Comparison of ENCODE assay signal across 36 cellular contexts in genomic region chr7:88661921-88662320, GRCh38.
"Had no signal": no experiment of that assay in that cellular context is flagged by ENCODE, and none has a peak within 500 bp of the region (broad histone marks: within the 10 kb centered on the region; RNA-seq: fewer than 3 reads in every experiment).

No MANE protein-coding gene starts in this region.

- H3K4me3 ChIP-seq: adrenal gland, ascending aorta, body of pancreas, breast epithelium, cardiac muscle cell, colonic mucosa had no signal

- H3K27me3 Mint-ChIP-seq: activated naive CD4-positive, alpha-beta T cell treated with anti-CD3 and anti-CD28 coated beads, Interleukin-2, amount 10 ng/mL, durations not matched to agents 7 days and 5 days; activated naive CD8-positive, alpha-beta T cell; activated naive CD8-positive, alpha-beta T cell treated with anti-CD3 and anti-CD28 coated beads, Interleukin-2, amount 10 ng/mL, durations not matched to agents 7 days and 5 days; activated naive CD8-positive, alpha-beta T cell treated with anti-CD3 and anti-CD28 coated beads, Interleukin-2, amount 50 U/mL, for 24 hours; activated T-helper 17 cell treated with anti-CD3 and anti-CD28 coated beads, Interleukin-2, amount 50 U/mL, for 72 hours; brain; central memory CD8-positive, alpha-beta T cell had no signal

- ATAC-seq: activated naive CD4-positive, alpha-beta T cell treated with anti-CD3 and anti-CD28 coated beads, Interleukin-2, amount 50 U/mL, for 72 hours; activated naive CD8-positive, alpha-beta T cell treated with anti-CD3 and anti-CD28 coated beads, Interleukin-2, amount 50 U/mL, for 24 hours; activated T-cell treated with anti-CD3 and anti-CD28 coated beads, Interleukin-2, amount 50 U/mL, for 72 hours; activated T-helper 17 cell treated with anti-CD3 and anti-CD28 coated beads, Interleukin-2, amount 50 U/mL, for 72 hours; body of pancreas had no signal

- H3K4me1 Mint-ChIP-seq: activated naive CD4-positive, alpha-beta T cell treated with anti-CD3 and anti-CD28 coated beads, Interleukin-2, amount 10 ng/mL, durations not matched to agents 7 days and 5 days; activated naive CD4-positive, alpha-beta T cell treated with anti-CD3 and anti-CD28 coated beads, Interleukin-2, amount 50 U/mL, for 24 hours; activated naive CD8-positive, alpha-beta T cell treated with anti-CD3 and anti-CD28 coated beads for 36 hours; activated naive CD8-positive, alpha-beta T cell treated with anti-CD3 and anti-CD28 coated beads, Interleukin-2, amount 10 ng/mL, durations not matched to agents 7 days and 5 days; activated naive CD8-positive, alpha-beta T cell treated with anti-CD3 and anti-CD28 coated beads, Interleukin-2, amount 50 U/mL, for 24 hours; activated T-helper 17 cell treated with anti-CD3 and anti-CD28 coated beads, Interleukin-2, amount 50 U/mL, for 72 hours; brain; central memory CD8-positive, alpha-beta T cell had no signal

- H3K4me3 Mint-ChIP-seq: activated naive CD4-positive, alpha-beta T cell treated with anti-CD3 and anti-CD28 coated beads for 36 hours; activated naive CD4-positive, alpha-beta T cell treated with anti-CD3 and anti-CD28 coated beads, Interleukin-2, amount 10 ng/mL, durations not matched to agents 7 days and 5 days; activated naive CD4-positive, alpha-beta T cell treated with anti-CD3 and anti-CD28 coated beads, Interleukin-2, amount 50 U/mL, for 24 hours; activated naive CD8-positive, alpha-beta T cell; activated naive CD8-positive, alpha-beta T cell treated with anti-CD3 and anti-CD28 coated beads for 36 hours; activated naive CD8-positive, alpha-beta T cell treated with anti-CD3 and anti-CD28 coated beads, Interleukin-2, amount 10 ng/mL, durations not matched to agents 7 days and 5 days; activated naive CD8-positive, alpha-beta T cell treated with anti-CD3 and anti-CD28 coated beads, Interleukin-2, amount 50 U/mL, for 24 hours; activated T-cell treated with anti-CD3 and anti-CD28 coated beads, Interleukin-2, amount 50 U/mL, for 72 hours; activated T-helper 1 cell treated with anti-CD3 and anti-CD28 coated beads, Interleukin-12 subunit alpha, Interleukin-12 subunit beta, Interleukin-2, Interleukin-4 antibody, amounts not matched to agents 30 ng/mL and 10 ng/mL and 1 ng/mL, durations not matched to agents 14 hours and 24 hours and 36 hours; activated T-helper 17 cell treated with anti-CD3 and anti-CD28 coated beads, Interleukin-2, amount 50 U/mL, for 72 hours; brain; central memory CD8-positive, alpha-beta T cell had no signal

- H3K9me3 Mint-ChIP-seq: activated naive CD4-positive, alpha-beta T cell treated with anti-CD3 and anti-CD28 coated beads for 36 hours; activated naive CD4-positive, alpha-beta T cell treated with anti-CD3 and anti-CD28 coated beads, Interleukin-2, amount 10 ng/mL, durations not matched to agents 7 days and 5 days; activated naive CD4-positive, alpha-beta T cell treated with anti-CD3 and anti-CD28 coated beads, Interleukin-2, amount 50 U/mL, for 24 hours; activated naive CD4-positive, alpha-beta T cell treated with anti-CD3 and anti-CD28 coated beads, Interleukin-2, amount 50 U/mL, for 72 hours; activated naive CD8-positive, alpha-beta T cell treated with anti-CD3 and anti-CD28 coated beads for 36 hours; activated naive CD8-positive, alpha-beta T cell treated with anti-CD3 and anti-CD28 coated beads, Interleukin-2, amount 10 ng/mL, durations not matched to agents 7 days and 5 days; activated naive CD8-positive, alpha-beta T cell treated with anti-CD3 and anti-CD28 coated beads, Interleukin-2, amount 50 U/mL, for 24 hours; activated T-helper 1 cell treated with anti-CD3 and anti-CD28 coated beads, Interleukin-12 subunit alpha, Interleukin-12 subunit beta, Interleukin-2, Interleukin-4 antibody, amounts not matched to agents 30 ng/mL and 10 ng/mL and 1 ng/mL, durations not matched to agents 14 hours and 24 hours and 36 hours; activated T-helper 2 cell treated with anti-CD3 and anti-CD28 coated beads, Interferon-gamma antibody, Interleukin-2, Interleukin-4, amounts not matched to agents 10 μg/mL and 5 μg/mL and 100 μg/mL, durations not matched to agents 14 hours and 24 hours and 36 hours; brain had no signal

- DNase-seq: activated effector memory CD4-positive, alpha-beta T cell treated with anti-CD3 and anti-CD28 coated beads, Interleukin-2, amount 50 U/mL, for 16 hours; activated effector memory CD4-positive, alpha-beta T cell treated with Interleukin-2 at 50 U/mL for 16 hours; activated gamma-delta T cell; activated gamma-delta T cell treated with Interleukin-2 at 50 U/mL for 16 hours; activated naive CD4-positive, alpha-beta T cell; activated naive CD4-positive, alpha-beta T cell treated with anti-CD3 and anti-CD28 coated beads for 36 hours; activated naive CD4-positive, alpha-beta T cell treated with anti-CD3 and anti-CD28 coated beads, Interleukin-2, amount 10 ng/mL, durations not matched to agents 7 days and 5 days; activated naive CD4-positive, alpha-beta T cell treated with anti-CD3 and anti-CD28 coated beads, Interleukin-2, amount 50 U/mL, for 16 hours; activated naive CD4-positive, alpha-beta T cell treated with Interleukin-2 at 50 U/mL for 16 hours; activated naive CD8-positive, alpha-beta T cell treated with anti-CD3 and anti-CD28 coated beads for 36 hours; activated naive CD8-positive, alpha-beta T cell treated with anti-CD3 and anti-CD28 coated beads, Interleukin-2, amount 10 ng/mL, durations not matched to agents 7 days and 5 days; activated naive CD8-positive, alpha-beta T cell treated with anti-CD3 and anti-CD28 coated beads, Interleukin-2, amount 50 U/mL, for 24 hours; activated T-cell treated with anti-CD3 and anti-CD28 coated beads, Interleukin-2, amount 50 U/mL, for 48 hours; activated T-cell treated with anti-CD3 and anti-CD28 coated beads, Interleukin-2, amount 50 U/mL, for 72 hours; adrenal gland; amniotic stem cell; amygdala; anterior cingulate cortex; aorta; body of pancreas; brain microvascular endothelial cell; caudate nucleus; central memory CD4-positive, alpha-beta T cell; cerebellar nuclear complex; colonic mucosa had no signal

- H3K36me3 Mint-ChIP-seq: activated naive CD4-positive, alpha-beta T cell treated with anti-CD3 and anti-CD28 coated beads, Interleukin-2, amount 10 ng/mL, durations not matched to agents 7 days and 5 days; activated naive CD4-positive, alpha-beta T cell treated with anti-CD3 and anti-CD28 coated beads, Interleukin-2, amount 50 U/mL, for 24 hours; activated naive CD4-positive, alpha-beta T cell treated with anti-CD3 and anti-CD28 coated beads, Interleukin-2, amount 50 U/mL, for 72 hours; activated naive CD8-positive, alpha-beta T cell; activated naive CD8-positive, alpha-beta T cell treated with anti-CD3 and anti-CD28 coated beads for 36 hours; activated naive CD8-positive, alpha-beta T cell treated with anti-CD3 and anti-CD28 coated beads, Interleukin-2, amount 10 ng/mL, durations not matched to agents 7 days and 5 days; brain had no signal
